Comparison of ENCODE assay signal across 17 cellular contexts in genomic region chr19:923551-924211, GRCh38. TPM values are rescaled to one million over a fixed set of nuclear protein-coding genes. Genes with fewer than 3 reads are reported as not detected.
DNase-seq lines count a peak whose midpoint lies in the region; ATAC-seq, FAIRE-seq and TF ChIP-seq lines count a peak whose summit lies in the region.
"Had no signal": no experiment of that assay in that cellular context is flagged by ENCODE, and none has a peak within 500 bp of the region (broad histone marks: within the 10 kb centered on the region; RNA-seq: fewer than 3 reads in every experiment).

No MANE protein-coding gene starts in this region.

- H2AK5ac ChIP-seq in IMR-90 (ENCODE audit: low read depth, low read length) (peak overlapping the region; percentile 67), neuronal stem cell (ENCODE audit: low read depth, low read length) (peak overlapping the region; percentile 89)

- H3K4me3 ChIP-seq in IMR-90 (ENCODE audit: insufficient read depth, low read depth, low read length) = no peak overlapping the region
- 0 out of 2 replicates have a peak overlapping the region, but pooled peaks have one; percentile 99 for H3K4me3 ChIP-seq in K562
- H3K4me3 ChIP-seq in neuronal stem cell (ENCODE audit: low read length in 2 of 2) = no peak overlapping the region

- H2BK15ac ChIP-seq in IMR-90 (ENCODE audit: low read depth, low read length) (no peak overlapping the region), neuronal stem cell (ENCODE audit: low read length) (peak overlapping the region; percentile 10)

- no peak overlapping the region for H2AK9ac ChIP-seq in IMR-90 (replicated peaks; ENCODE audit: low read depth, low read length, poor library complexity)

- no peak for DNase-seq in activated CD4-positive, alpha-beta T cell treated with anti-CD3 and anti-CD28 coated beads, Interleukin-2, amount 10 ng/mL, durations not matched to agents 24 days and 14 days
- no peak for DNase-seq in activated CD4-positive, alpha-beta T cell treated with anti-CD3 and anti-CD28 coated beads for 48 hours
- DNase-seq in IMR-90 (no peak), K562 (ENCODE audit: extremely low read depth in 1 of 4, low spot score in 3 of 4) (no peak), neuronal stem cell (ENCODE audit: low spot score) (no peak), GDM1 (lab: John Stamatoyannopoulos, UW) (no peak), NCI-H2171 (lab: John Stamatoyannopoulos, UW) (no peak), HCEC 1CT (no peak)
- DNase-seq: head of caudate nucleus, left lung, NCI-H524, posterior cingulate gyrus had no signal

- ATAC-seq in IMR-90 (ENCODE audit: low read depth) (no peak), K562 (no peak)
- ATAC-seq: left lung had no signal

- peaks cover 0 to 28% of the 10 kb centered on the region in 2 experiments; a peak in 1 of 4 replicates for H3K79me1 ChIP-seq in IMR-90 (ENCODE audit: low read depth in 1 of 2, low read length in 2 of 2)
- H3K79me1 ChIP-seq in neuronal stem cell (ENCODE audit: low read depth, low read length) = peaks cover 9% of the 10 kb centered on the region

- no peak overlapping the region for H4K91ac ChIP-seq in IMR-90 (ENCODE audit: insufficient read depth, low read depth, low read length)
- no peak overlapping the region for H4K91ac ChIP-seq in neuronal stem cell (ENCODE audit: low read depth, low read length, poor library complexity)

- POLR2A ChIA-PET in IMR-90 (lab: Charles Lee; ENCODE audit: unreplicated experiment) = interaction anchor here (0.6 kb wide), 1 partner anchor 60 kb away, joined by 33 read pairs; no protein-coding TSS in a partner anchor
- POLR2A ChIA-PET in K562 (lab: Yijun Ruan, JAX) = interaction anchor here (0.7 to 4.2 kb wide), 10 partner anchors 12 to 127 kb away, joined by 3 to 24 read pairs (median 4); partner anchors contain the start of genes PTBP1 and WDR18

- in situ Hi-C loops in IMR-90 (cut with MboI; ENCODE audit: low sequenced_read_pairs) = loop anchor here (5.0 kb wide), 2 partner anchors 59 to 146 kb away; partner anchors contain the start of gene WDR18
- in situ Hi-C loops in K562 (cut with MboI) = loop anchor here (5.0 kb wide), 3 partner anchors 59 to 319 kb away; partner anchors contain the start of genes ATP5F1D and WDR18

- H3K27me3 ChIP-seq in IMR-90 (ENCODE audit: control insufficient read depth, insufficient read depth, low read length) = peaks cover 23% of the 10 kb centered on the region
- H3K27me3 ChIP-seq in K562 (ENCODE audit: control insufficient read depth in 2 of 2, insufficient read depth in 2 of 2, low read length in 2 of 2) = no peaks in the 10 kb centered on the region
- H3K27me3 ChIP-seq in neuronal stem cell (ENCODE audit: control insufficient read depth in 3 of 3, insufficient read depth in 3 of 3, low read depth in 1 of 3, low read length in 3 of 3) = peaks cover 0 to 30% (median 14%) of the 10 kb centered on the region in 3 experiments

- no peak overlapping the region for H3K14ac ChIP-seq in IMR-90 (replicated peaks; ENCODE audit: low read depth, low read length)
- no peak overlapping the region for H3K14ac ChIP-seq in neuronal stem cell (ENCODE audit: low read length)

- H2BK5ac ChIP-seq in IMR-90 (ENCODE audit: low read depth, low read length, poor library complexity, severe bottlenecking) = no peak overlapping the region
- no peak overlapping the region for H2BK5ac ChIP-seq in neuronal stem cell (ENCODE audit: low read length)

- H3K9me3 ChIP-seq in IMR-90 (ENCODE audit: control insufficient read depth, insufficient read depth, low read length) (no peaks in the 10 kb centered on the region), K562 (replicated peaks; ENCODE audit: control insufficient read depth, insufficient read depth, low read depth, low read length) (no peaks in the 10 kb centered on the region), neuronal stem cell (replicated peaks in 1 of 2; ENCODE audit: control insufficient read depth in 2 of 2, insufficient read depth in 1 of 2, low read depth in 1 of 2, low read length in 2 of 2) (no peaks in the 10 kb centered on the region)
- H3K9me3 ChIP-seq: left lung had no signal

- no peaks in the 10 kb centered on the region for H3K9me3 Mint-ChIP-seq in activated CD4-positive, alpha-beta T cell treated with anti-CD3 and anti-CD28 coated beads, Interleukin-2, amount 10 ng/mL, durations not matched to agents 24 days and 14 days

- H2AFZ ChIP-seq in IMR-90 (replicated peaks; ENCODE audit: low read length, poor library complexity) (peak overlapping the region; percentile 58), K562 (ENCODE audit: low read depth, low read length) (0 out of 2 replicates have a peak overlapping the region, but pooled peaks have one; percentile 82), neuronal stem cell (ENCODE audit: low read length) (no peak overlapping the region)

- no peak overlapping the region for H2BK20ac ChIP-seq in IMR-90 (ENCODE audit: low read depth, low read length)

- no peak overlapping the region for H3K56ac ChIP-seq in IMR-90 (ENCODE audit: extremely low read depth, insufficient read depth, low read length)

- no peak for FAIRE-seq in K562 (lab: Jason Lieb, UNC)
- FAIRE-seq: bronchial epithelial cell, endothelial cell of umbilical vein, HTR-8/SVneo, TTC549, urothelium cell line had no signal

- CTCF ChIA-PET in IMR-90 (lab: Yijun Ruan, JAX) = interaction anchor here (0.7 to 1.5 kb wide), 3 partner anchors 61 to 192 kb away, joined by 5 to 10 read pairs (median 9); partner anchors contain the start of gene WDR18
- CTCF ChIA-PET in K562 (lab: Yijun Ruan, JAX; ENCODE audit: low intra/inter-chr PET ratio) = interaction anchor here (0.6 to 8.8 kb wide), 5 partner anchors 49 to 283 kb away, joined by 3 to 158 read pairs (median 4); partner anchors contain the start of gene WDR18

- TF ChIP-seq CTCF in IMR-90 (conservative IDR thresholded peaks at IDR 0.05; ENCODE audit: low read depth, low read length) (no peak), K562 (IDR thresholded peaks at IDR 0.05 in 2 of 3, conservative IDR thresholded peaks at IDR 0.05 in 1 of 3; ENCODE audit: insufficient read depth in 2 of 3, low read depth in 1 of 3, low read length in 3 of 3) (no peak)

- no peak overlapping the region for H4K5ac ChIP-seq in IMR-90 (ENCODE audit: low read depth, low read length)

- no peak overlapping the region for H3K27ac ChIP-seq in IMR-90 (ENCODE audit: insufficient read depth, low read length)
- peak overlapping the region; percentile 97 for H3K27ac ChIP-seq in K562 (ENCODE audit: extremely low read depth, low read depth, low read length)
- no peak overlapping the region for H3K27ac ChIP-seq in neuronal stem cell (replicated peaks; ENCODE audit: low read length)
- H3K27ac ChIP-seq: left lung had no signal

- peaks cover 57% of the 10 kb centered on the region for H3K79me2 ChIP-seq in K562 (ENCODE audit: control insufficient read depth, insufficient read depth, low read length)

- H3K4me1 Mint-ChIP-seq in activated CD4-positive, alpha-beta T cell treated with anti-CD3 and anti-CD28 coated beads, Interleukin-2, amount 10 ng/mL, durations not matched to agents 24 days and 14 days = peaks cover 14% of the 10 kb centered on the region

- H3K9ac ChIP-seq in IMR-90 (ENCODE audit: low read depth, low read length) (no peak overlapping the region), K562 (ENCODE audit: insufficient read depth in 1 of 2, low read depth in 2 of 2, low read length in 2 of 2) (peak overlapping the region; percentile 85 to 99; a peak in 3 of 4 replicates), neuronal stem cell (ENCODE audit: low read depth, low read length, poor library complexity) (no peak overlapping the region)

- no peak overlapping the region for H2BK120ac ChIP-seq in IMR-90 (ENCODE audit: low read depth, low read length)
- H2BK120ac ChIP-seq in neuronal stem cell (ENCODE audit: low read depth, low read length) = no peak overlapping the region

- H4K8ac ChIP-seq in IMR-90 (ENCODE audit: low read depth in 2 of 2, low read length in 2 of 2) (no peak overlapping the region), neuronal stem cell (ENCODE audit: low read depth, low read length) (no peak overlapping the region)

- TF ChIP-seq RAD21 in IMR-90 (IDR thresholded peaks at IDR 0.05; ENCODE audit: low read length) (no peak), K562 (CRISPR knock-in tag; conservative IDR thresholded peaks at IDR 0.05 in 1 of 2, IDR thresholded peaks at IDR 0.05 in 1 of 2) (no peak)

- H3K23ac ChIP-seq in IMR-90 (ENCODE audit: low read depth, low read length) = no peak overlapping the region
- H3K23ac ChIP-seq in neuronal stem cell (ENCODE audit: low read depth, low read length, poor library complexity) = no peak overlapping the region

- H3K18ac ChIP-seq in IMR-90 (ENCODE audit: low read depth, low read length) (no peak overlapping the region), neuronal stem cell (ENCODE audit: low read length) (no peak overlapping the region)

- peaks cover 1% of the 10 kb centered on the region for H3K36me3 Mint-ChIP-seq in activated CD4-positive, alpha-beta T cell treated with anti-CD3 and anti-CD28 coated beads, Interleukin-2, amount 10 ng/mL, durations not matched to agents 24 days and 14 days (ENCODE audit: low read depth)

- intact Hi-C loops in activated CD4-positive, alpha-beta T cell treated with anti-CD3 and anti-CD28 coated beads, Interleukin-2, amount 10 ng/mL, durations not matched to agents 24 days and 14 days (cut with micrococcal nuclease) = loop anchor here (2.0 to 5.0 kb wide), 3 partner anchors 127 to 269 kb away; partner anchors contain the start of gene PTBP1
- intact Hi-C loops in IMR-90 (cut with micrococcal nuclease) (no loop called here), K562 (cut with micrococcal nuclease) (loop anchor here (2.0 kb wide), 1 partner anchor 31 kb away; no protein-coding TSS in a partner anchor)

- no peak for TF ChIP-seq POLR2A in IMR-90 (IDR thresholded peaks at IDR 0.05; ENCODE audit: low read depth, low read length)
- no peak for TF ChIP-seq POLR2A in K562 (conservative IDR thresholded peaks at IDR 0.05)

- H4K20me1 ChIP-seq in IMR-90 (ENCODE audit: insufficient read depth, low read length) = peaks cover 6% of the 10 kb centered on the region
- no peaks in the 10 kb centered on the region for H4K20me1 ChIP-seq in K562 (replicated peaks; ENCODE audit: control insufficient read depth, insufficient read depth, low read length)

- no peak for TF ChIP-seq EP300 in K562 (IDR thresholded peaks at IDR 0.05; ENCODE audit: low read length)

- peaks cover 4% of the 10 kb centered on the region for H3K36me3 ChIP-seq in IMR-90 (ENCODE audit: control insufficient read depth, insufficient read depth, low read length)
- H3K36me3 ChIP-seq in K562 (ENCODE audit: control insufficient read depth, insufficient read depth, low read length) = peaks cover 16% of the 10 kb centered on the region; the same call in 2 of the 3 replicates
- peaks cover 2 to 23% of the 10 kb centered on the region in 2 donors for H3K36me3 ChIP-seq in neuronal stem cell (replicated peaks in 1 of 2; ENCODE audit: control insufficient read depth in 2 of 2, insufficient read depth in 2 of 2, low read length in 2 of 2)
- H3K36me3 ChIP-seq: left lung had no signal

- no peak overlapping the region for H3K27ac Mint-ChIP-seq in activated CD4-positive, alpha-beta T cell treated with anti-CD3 and anti-CD28 coated beads, Interleukin-2, amount 10 ng/mL, durations not matched to agents 24 days and 14 days

- no CpG with 5 or more reads among the region's 13 CpGs for WGBS in IMR-90 (ENCODE audit: extremely low coverage in 2 of 2, insufficient read length in 1 of 2), 2 experiments
- 86% methylated on average over 13 of the region's 13 CpGs for WGBS in K562 (ENCODE audit: insufficient coverage, low coverage, missing lambda C conversion rate)
- WGBS in neuronal stem cell (ENCODE audit: extremely low coverage in 2 of 2, insufficient read length in 2 of 2, insufficient replicate concordance in 1 of 2), 2 donors = no CpG with 5 or more reads among the region's 13 CpGs

- H3K9me1 ChIP-seq in IMR-90 (ENCODE audit: insufficient read depth, low read length) (no peaks in the 10 kb centered on the region), K562 (ENCODE audit: control insufficient read depth, insufficient read depth, low read length) (no peaks in the 10 kb centered on the region)

- H3K27me3 Mint-ChIP-seq in activated CD4-positive, alpha-beta T cell treated with anti-CD3 and anti-CD28 coated beads, Interleukin-2, amount 10 ng/mL, durations not matched to agents 24 days and 14 days = no peaks in the 10 kb centered on the region

- dilution Hi-C loops in IMR-90 (cut with HindIII; ENCODE audit: low sequenced_read_pairs, unreplicated experiment) = no loop called here

- H3K4ac ChIP-seq in IMR-90 (ENCODE audit: low read depth, low read length) = no peak overlapping the region
- H3K4ac ChIP-seq in neuronal stem cell (ENCODE audit: low read length) = no peak overlapping the region

- H3K4me1 ChIP-seq in IMR-90 (ENCODE audit: control insufficient read depth, insufficient read depth, low read length) (peaks cover 7% of the 10 kb centered on the region), K562 (replicated peaks in 1 of 2; ENCODE audit: control insufficient read depth in 2 of 2, insufficient read depth in 2 of 2, low read length in 2 of 2) (peaks cover 8 to 80% of the 10 kb centered on the region in 2 experiments; a peak in 4 of 5 replicates), neuronal stem cell (ENCODE audit: control insufficient read depth in 2 of 2, insufficient read depth in 1 of 2, low read depth in 1 of 2, low read length in 2 of 2) (peaks cover 9 to 10% of the 10 kb centered on the region in 2 donors)

- peak overlapping the region; percentile 75 for H3K4me3 Mint-ChIP-seq in activated CD4-positive, alpha-beta T cell treated with anti-CD3 and anti-CD28 coated beads, Interleukin-2, amount 10 ng/mL, durations not matched to agents 24 days and 14 days

- H2BK12ac ChIP-seq in neuronal stem cell (ENCODE audit: low read length) = no peak overlapping the region

- BruUV-seq in IMR-90 (replicated peaks; lab: Mats Ljungman, UMichigan) (no TSS peak), K562 (replicated peaks; lab: Mats Ljungman, UMichigan) (no TSS peak)

- H3K4me2 ChIP-seq in IMR-90 (ENCODE audit: low read depth, low read length) = no peak overlapping the region
- H3K4me2 ChIP-seq in K562 (ENCODE audit: insufficient read depth, low read length) = peak overlapping the region; percentile 95
- no peak overlapping the region for H3K4me2 ChIP-seq in neuronal stem cell (ENCODE audit: insufficient read depth, low read length, poor library complexity, severe bottlenecking)

RNA-seq across cellular contexts. Expression of gene ARID3A, which starts 2.2 kb away (rescaled TPM):
- 35.6 and 36.6 TPM in 2 replicates for total RNA-seq in activated CD4-positive, alpha-beta T cell treated with anti-CD3 and anti-CD28 coated beads, Interleukin-2, amount 10 ng/mL, durations not matched to agents 24 days and 14 days
- total RNA-seq in IMR-90 (2012; rRNA removed) (16.0 and 16.7 TPM in 2 replicates), K562 (2014; rRNA removed) (55.2 and 62.0 TPM in 2 replicates), K562 (2014; rRNA removed; fragmentation: Illumina TruSeq; extraction: Trizol) (14.8 and 16.4 TPM in 2 replicates), K562 (2015; rRNA removed; fragmentation: Illumina TruSeq; extraction: Trizol) (39.0 and 41.3 TPM in 2 replicates), K562 (2021) (97.2 and 118 TPM in 2 replicates)
- polyA plus RNA-seq in IMR-90 (2012; rRNA removed) (23.1 and 29.4 TPM in 2 replicates), K562 (2011; rRNA removed) (27.9 and 44.1 TPM in 2 replicates), K562 (2014; fragmentation: Illumina TruSeq; extraction: Trizol) (31.2 and 62.4 TPM in 2 replicates), K562 (2014; fragmentation: Nextera tagmentation; extraction: Ambion mirVana) (1 to 10 TPM; 1.4 to 2.0 TPM), K562 (2014; rRNA removed) (31.0 and 46.7 TPM in 2 replicates)
- polyA plus RNA-seq in IMR-90 (2012; cell fraction: cytosol; rRNA removed) = 11.4 and 20.8 TPM in 2 replicates
- 47.6 and 91.2 TPM in 2 replicates for polyA plus RNA-seq in IMR-90 (2012; cell fraction: nucleus; rRNA removed; ENCODE audit: low replicate concordance)
- 89.0 and 254 TPM in 2 replicates for total RNA-seq in K562 (2011; cell fraction: chromatin; rRNA removed; ENCODE audit: low replicate concordance)
- total RNA-seq in K562 (2011; cell fraction: nucleolus; rRNA removed) = 180 and 206 TPM in 2 replicates
- total RNA-seq in K562 (2011; cell fraction: nucleoplasm; rRNA removed) = 120 and 121 TPM in 2 replicates
- 43.2 and 88.8 TPM in 2 replicates for polyA plus RNA-seq in K562 (2011; cell fraction: cytosol; rRNA removed)
- polyA plus RNA-seq in K562 (2011; cell fraction: nucleus; rRNA removed) = 58.8 and 128 TPM in 2 replicates
- 49.0 and 52.3 TPM in 2 replicates for polyA plus RNA-seq in K562 (2012)
- 36.2 and 53.3 TPM in 2 replicates for polyA minus RNA-seq in K562 (2011; rRNA and poly(A)+ RNA removed)
- polyA minus RNA-seq in K562 (2011; cell fraction: cytosol; rRNA and poly(A)+ RNA removed) = 119 and 167 TPM in 2 replicates
- 45.8 and 47.4 TPM in 2 replicates for polyA minus RNA-seq in K562 (2011; cell fraction: nucleus; rRNA and poly(A)+ RNA removed)
- polyA plus RNA-seq in neuronal stem cell (2013, experiment 1 of 2) = 61.6 TPM
- 65.4 TPM for polyA plus RNA-seq in neuronal stem cell (2013, experiment 2 of 2)

RNA-seq across cellular contexts. Expression of gene KISS1R, which starts 6.5 kb away (rescaled TPM):
- total RNA-seq in activated CD4-positive, alpha-beta T cell treated with anti-CD3 and anti-CD28 coated beads, Interleukin-2, amount 10 ng/mL, durations not matched to agents 24 days and 14 days = 12.9 and 16.8 TPM in 2 replicates
- total RNA-seq in IMR-90 (2012; rRNA removed) (not detected in 2 replicates), K562 (2014; rRNA removed) (19.3 and 26.7 TPM in 2 replicates), K562 (2014; rRNA removed; fragmentation: Illumina TruSeq; extraction: Trizol) (0.80 and 1.1 TPM in 2 replicates), K562 (2015; rRNA removed; fragmentation: Illumina TruSeq; extraction: Trizol) (2.0 and 2.7 TPM in 2 replicates), K562 (2021) (36.2 and 39.4 TPM in 2 replicates)
- polyA plus RNA-seq in IMR-90 (2012; rRNA removed) (not detected in 2 replicates), K562 (2011; rRNA removed) (2.8 and 6.3 TPM in 2 replicates), K562 (2014; fragmentation: Illumina TruSeq; extraction: Trizol) (0.37 and 2.7 TPM in 2 replicates), K562 (2014; fragmentation: Nextera tagmentation; extraction: Ambion mirVana) (under 1 TPM; 0.55 to 0.75 TPM), K562 (2014; rRNA removed) (17.3 and 26.8 TPM in 2 replicates)
- polyA plus RNA-seq in IMR-90 (2012; cell fraction: cytosol; rRNA removed) = 0.02 and 0.09 TPM in 2 replicates
- 0.13 TPM in 1 of 2 replicates, not detected in the other for polyA plus RNA-seq in IMR-90 (2012; cell fraction: nucleus; rRNA removed; ENCODE audit: low replicate concordance)
- 13.9 and 50.0 TPM in 2 replicates for total RNA-seq in K562 (2011; cell fraction: chromatin; rRNA removed; ENCODE audit: low replicate concordance)
- 79.5 and 104 TPM in 2 replicates for total RNA-seq in K562 (2011; cell fraction: nucleolus; rRNA removed)
- total RNA-seq in K562 (2011; cell fraction: nucleoplasm; rRNA removed) = 29.6 and 30.1 TPM in 2 replicates
- polyA plus RNA-seq in K562 (2011; cell fraction: cytosol; rRNA removed) = 4.3 and 59.2 TPM in 2 replicates
- 36.4 and 172 TPM in 2 replicates for polyA plus RNA-seq in K562 (2011; cell fraction: nucleus; rRNA removed)
- 6.9 and 23.9 TPM in 2 replicates for polyA plus RNA-seq in K562 (2012)
- 0.30 and 1.8 TPM in 2 replicates for polyA minus RNA-seq in K562 (2011; rRNA and poly(A)+ RNA removed)
- polyA minus RNA-seq in K562 (2011; cell fraction: cytosol; rRNA and poly(A)+ RNA removed) = 5.8 and 14.1 TPM in 2 replicates
- polyA minus RNA-seq in K562 (2011; cell fraction: nucleus; rRNA and poly(A)+ RNA removed) = 5.8 and 22.6 TPM in 2 replicates
- 0.29 TPM for polyA plus RNA-seq in neuronal stem cell (2013, experiment 1 of 2)
- polyA plus RNA-seq in neuronal stem cell (2013, experiment 2 of 2) = 0.39 TPM
- total RNA-seq: bronchial epithelial cell, endothelial cell of umbilical vein had no signal
- polyA plus RNA-seq: endothelial cell of umbilical vein had no signal

RNA-seq across cellular contexts. Expression of gene R3HDM4, which starts 10.7 kb away (rescaled TPM):
- total RNA-seq in activated CD4-positive, alpha-beta T cell treated with anti-CD3 and anti-CD28 coated beads, Interleukin-2, amount 10 ng/mL, durations not matched to agents 24 days and 14 days = 86.8 and 91.5 TPM in 2 replicates
- total RNA-seq in IMR-90 (2012; rRNA removed) = 8.9 and 9.0 TPM in 2 replicates
- polyA plus RNA-seq in IMR-90 (2012; rRNA removed) = 51.5 and 52.5 TPM in 2 replicates
- 36.9 and 69.3 TPM in 2 replicates for polyA plus RNA-seq in IMR-90 (2012; cell fraction: cytosol; rRNA removed)
- 60.4 and 87.8 TPM in 2 replicates for polyA plus RNA-seq in IMR-90 (2012; cell fraction: nucleus; rRNA removed; ENCODE audit: low replicate concordance)
- 66.6 and 166 TPM in 2 replicates for total RNA-seq in K562 (2011; cell fraction: chromatin; rRNA removed; ENCODE audit: low replicate concordance)
- 109 and 113 TPM in 2 replicates for total RNA-seq in K562 (2011; cell fraction: nucleolus; rRNA removed)
- 92.6 and 119 TPM in 2 replicates for total RNA-seq in K562 (2011; cell fraction: nucleoplasm; rRNA removed)
- total RNA-seq in K562 (2014; rRNA removed) = 63.2 and 75.6 TPM in 2 replicates
- total RNA-seq in K562 (2014; rRNA removed; fragmentation: Illumina TruSeq; extraction: Trizol) = 21.4 and 26.2 TPM in 2 replicates
- 44.6 and 46.1 TPM in 2 replicates for total RNA-seq in K562 (2015; rRNA removed; fragmentation: Illumina TruSeq; extraction: Trizol)
- total RNA-seq in K562 (2021) = 133 and 138 TPM in 2 replicates
- polyA plus RNA-seq in K562 (2011; rRNA removed) = 59.0 and 93.9 TPM in 2 replicates
- polyA plus RNA-seq in K562 (2011; cell fraction: cytosol; rRNA removed) = 105 and 207 TPM in 2 replicates
- polyA plus RNA-seq in K562 (2011; cell fraction: nucleus; rRNA removed) = 149 and 223 TPM in 2 replicates
- 85.0 and 165 TPM in 2 replicates for polyA plus RNA-seq in K562 (2012)
- 87.6 and 109 TPM in 2 replicates for polyA plus RNA-seq in K562 (2014; fragmentation: Illumina TruSeq; extraction: Trizol)
- polyA plus RNA-seq in K562 (2014; fragmentation: Nextera tagmentation; extraction: Ambion mirVana) = 1 to 10 TPM; 3.2 to 5.6 TPM
- 140 and 154 TPM in 2 replicates for polyA plus RNA-seq in K562 (2014; rRNA removed)
- 11.6 and 16.6 TPM in 2 replicates for polyA minus RNA-seq in K562 (2011; rRNA and poly(A)+ RNA removed)
- polyA minus RNA-seq in K562 (2011; cell fraction: cytosol; rRNA and poly(A)+ RNA removed) = 30.8 and 60.9 TPM in 2 replicates
- 22.8 and 25.2 TPM in 2 replicates for polyA minus RNA-seq in K562 (2011; cell fraction: nucleus; rRNA and poly(A)+ RNA removed)
- 52.8 TPM for polyA plus RNA-seq in neuronal stem cell (2013, experiment 1 of 2)
- polyA plus RNA-seq in neuronal stem cell (2013, experiment 2 of 2) = 52.4 TPM

RNA-seq across cellular contexts. Expression of gene RNU6-9, which starts 30.4 kb away (rescaled TPM):
- not detected in 2 replicates for total RNA-seq in activated CD4-positive, alpha-beta T cell treated with anti-CD3 and anti-CD28 coated beads, Interleukin-2, amount 10 ng/mL, durations not matched to agents 24 days and 14 days
- total RNA-seq in IMR-90 (2012; rRNA removed) = not detected in 2 replicates
- polyA plus RNA-seq in IMR-90 (2012; rRNA removed) = not detected in 2 replicates
- polyA plus RNA-seq in IMR-90 (2012; cell fraction: cytosol; rRNA removed) = not detected in 2 replicates
- not detected in 2 replicates for polyA plus RNA-seq in IMR-90 (2012; cell fraction: nucleus; rRNA removed; ENCODE audit: low replicate concordance)
- not detected in 2 replicates for total RNA-seq in K562 (2011; cell fraction: chromatin; rRNA removed; ENCODE audit: low replicate concordance)
- total RNA-seq in K562 (2011; cell fraction: nucleolus; rRNA removed) = not detected in 2 replicates
- total RNA-seq in K562 (2011; cell fraction: nucleoplasm; rRNA removed) = not detected in 2 replicates
- not detected in 2 replicates for total RNA-seq in K562 (2014; rRNA removed)
- not detected in 2 replicates for total RNA-seq in K562 (2014; rRNA removed; fragmentation: Illumina TruSeq; extraction: Trizol)
- not detected in 2 replicates for total RNA-seq in K562 (2015; rRNA removed; fragmentation: Illumina TruSeq; extraction: Trizol)
- total RNA-seq in K562 (2021) = not detected in 2 replicates
- polyA plus RNA-seq in K562 (2011; rRNA removed) = not detected in 2 replicates
- polyA plus RNA-seq in K562 (2011; cell fraction: cytosol; rRNA removed) = not detected in 2 replicates
- polyA plus RNA-seq in K562 (2011; cell fraction: nucleus; rRNA removed) = not detected in 2 replicates
- polyA plus RNA-seq in K562 (2012) = not detected in 2 replicates
- not detected in 2 replicates for polyA plus RNA-seq in K562 (2014; fragmentation: Illumina TruSeq; extraction: Trizol)
- not detected for polyA plus RNA-seq in K562 (2014; fragmentation: Nextera tagmentation; extraction: Ambion mirVana)
- polyA plus RNA-seq in K562 (2014; rRNA removed) = not detected in 2 replicates
- under 0.01 TPM in 2 replicates for polyA minus RNA-seq in K562 (2011; rRNA and poly(A)+ RNA removed)
- polyA minus RNA-seq in K562 (2011; cell fraction: cytosol; rRNA and poly(A)+ RNA removed) = 667 TPM in 1 of 2 replicates, not detected in the other
- under 0.01 TPM in 1 of 2 replicates, not detected in the other for polyA minus RNA-seq in K562 (2011; cell fraction: nucleus; rRNA and poly(A)+ RNA removed)
- polyA plus RNA-seq in neuronal stem cell (2013, experiment 1 of 2) = not detected
- polyA plus RNA-seq in neuronal stem cell (2013, experiment 2 of 2) = not detected
- total RNA-seq: bronchial epithelial cell, endothelial cell of umbilical vein, left lung had no signal
- polyA plus RNA-seq: endothelial cell of umbilical vein had no signal

RNA-seq across cellular contexts. Expression of gene MED16, which starts 30.7 kb away (rescaled TPM):
- 58.1 and 61.1 TPM in 2 replicates for total RNA-seq in activated CD4-positive, alpha-beta T cell treated with anti-CD3 and anti-CD28 coated beads, Interleukin-2, amount 10 ng/mL, durations not matched to agents 24 days and 14 days
- total RNA-seq in IMR-90 (2012; rRNA removed) = 8.1 and 15.3 TPM in 2 replicates
- 40.2 and 49.0 TPM in 2 replicates for polyA plus RNA-seq in IMR-90 (2012; rRNA removed)
- polyA plus RNA-seq in IMR-90 (2012; cell fraction: cytosol; rRNA removed) = 38.6 and 59.2 TPM in 2 replicates
- 38.3 and 110 TPM in 2 replicates for polyA plus RNA-seq in IMR-90 (2012; cell fraction: nucleus; rRNA removed; ENCODE audit: low replicate concordance)
- total RNA-seq in K562 (2011; cell fraction: chromatin; rRNA removed; ENCODE audit: low replicate concordance) = 28.6 and 108 TPM in 2 replicates
- total RNA-seq in K562 (2011; cell fraction: nucleolus; rRNA removed) = 71.0 and 80.0 TPM in 2 replicates
- 33.8 and 41.3 TPM in 2 replicates for total RNA-seq in K562 (2011; cell fraction: nucleoplasm; rRNA removed)
- total RNA-seq in K562 (2014; rRNA removed) = 15.6 and 22.1 TPM in 2 replicates
- 1.2 and 1.8 TPM in 2 replicates for total RNA-seq in K562 (2014; rRNA removed; fragmentation: Illumina TruSeq; extraction: Trizol)
- 8.6 and 9.3 TPM in 2 replicates for total RNA-seq in K562 (2015; rRNA removed; fragmentation: Illumina TruSeq; extraction: Trizol)
- 59.6 and 59.9 TPM in 2 replicates for total RNA-seq in K562 (2021)
- polyA plus RNA-seq in K562 (2011; rRNA removed) = 10.3 and 26.2 TPM in 2 replicates
- 36.6 and 87.3 TPM in 2 replicates for polyA plus RNA-seq in K562 (2011; cell fraction: cytosol; rRNA removed)
- polyA plus RNA-seq in K562 (2011; cell fraction: nucleus; rRNA removed) = 34.7 and 60.1 TPM in 2 replicates
- polyA plus RNA-seq in K562 (2012) = 34.1 and 52.5 TPM in 2 replicates
- polyA plus RNA-seq in K562 (2014; fragmentation: Illumina TruSeq; extraction: Trizol) = 7.1 and 20.0 TPM in 2 replicates
- polyA plus RNA-seq in K562 (2014; fragmentation: Nextera tagmentation; extraction: Ambion mirVana) = 1 to 10 TPM in 1 of 2 experiments, under 1 TPM in 1; 0.89 to 1.3 TPM
- polyA plus RNA-seq in K562 (2014; rRNA removed) = 21.2 and 30.2 TPM in 2 replicates
- 10.3 and 15.6 TPM in 2 replicates for polyA minus RNA-seq in K562 (2011; rRNA and poly(A)+ RNA removed)
- 72.1 and 84.4 TPM in 2 replicates for polyA minus RNA-seq in K562 (2011; cell fraction: cytosol; rRNA and poly(A)+ RNA removed)
- polyA minus RNA-seq in K562 (2011; cell fraction: nucleus; rRNA and poly(A)+ RNA removed) = 33.7 and 37.4 TPM in 2 replicates
- 33.3 TPM for polyA plus RNA-seq in neuronal stem cell (2013, experiment 1 of 2)
- polyA plus RNA-seq in neuronal stem cell (2013, experiment 2 of 2) = 32.9 TPM

Comparison
In these comparisons a context has a peak if more than half of its experiments do, and no peak if none do; other contexts are left out.
1. H3K9ac ChIP-seq: peak in K562 (2 of 2); none in IMR-90 (single experiment) and neuronal stem cell (single experiment).